8 cellular contexts compared by ENCODE assay signal in genomic region chr17:51165680-51166197, GRCh38. TPM values are rescaled to one million over a fixed set of nuclear protein-coding genes. Genes with fewer than 3 reads are reported as not detected.
DNase-seq lines count a peak whose midpoint lies in the region; ATAC-seq and TF ChIP-seq lines count a peak whose summit lies in the region.

No MANE protein-coding gene starts in this region.

- H3K9me3 ChIP-seq in ovary = no peaks in the 10 kb centered on the region

- H3K27ac ChIP-seq in ovary = peak overlapping the region in 1 of 2 donors; percentile 94

- peak in 3 of 4 experiments; percentile 9 to 39 (median 25) for DNase-seq in activated naive CD4-positive, alpha-beta T cell (lab: John Stamatoyannopoulos, UW)
- no peak for DNase-seq in activated naive CD4-positive, alpha-beta T cell treated with Interleukin-2 at 50 U/mL for 16 hours
- DNase-seq in activated B cell treated with CpG ODN at 0.5 μM for 24 hours = no peak
- no peak for DNase-seq in fibroblast of villous mesenchyme (ENCODE audit: low read depth)
- DNase-seq in ovary = peak in 1 of 5 donors; percentile 51
- DNase-seq in NCI-H2081 treated with DMSO at 0.1 percent for 48 hours (lab: John Stamatoyannopoulos, UW) = no peak
- DNase-seq in UCSD-AML1 (lab: John Stamatoyannopoulos, UW; ENCODE audit: unreplicated experiment) = no peak

- peak overlapping the region; percentile 90 for H3K27ac Mint-ChIP-seq in activated B cell treated with CpG ODN at 0.5 μM for 24 hours

- TF ChIP-seq POLR2A in ovary (IDR thresholded peaks at IDR 0.05) = no peak

- peak overlapping the region; percentile 87 for H3K4me3 ChIP-seq in fibroblast of villous mesenchyme (ENCODE audit: low read depth, low read length)
- H3K4me3 ChIP-seq in ovary = peak overlapping the region; percentile 73

- no peaks in the 10 kb centered on the region for H3K36me3 ChIP-seq in ovary

- CTCF ChIA-PET in activated B cell treated with CpG ODN at 0.5 μM for 24 hours (lab: Charles Lee) = interaction anchor here (1.3 to 2.2 kb wide), 2 partner anchors 13 to 166 kb away, joined by 5 to 11 read pairs; partner anchors contain the start of gene NME1

- H3K27me3 ChIP-seq in ovary = no peaks in the 10 kb centered on the region

- ATAC-seq in HG03196 (IDR thresholded peaks at IDR 0.05; ENCODE audit: unreplicated experiment) (peak; percentile 0), activated B cell treated with CpG ODN at 0.5 μM for 24 hours (ENCODE audit: low read depth) (peak; percentile 32)

- H3K4me1 ChIP-seq in ovary (ENCODE audit: insufficient read depth) = peaks cover 6% of the 10 kb centered on the region

- no peaks in the 10 kb centered on the region for H3K9me3 Mint-ChIP-seq in activated B cell treated with CpG ODN at 0.5 μM for 24 hours

- peak overlapping the region; percentile 86 for H3K4me3 Mint-ChIP-seq in activated B cell treated with CpG ODN at 0.5 μM for 24 hours

- peaks cover 63% of the 10 kb centered on the region for H3K36me3 Mint-ChIP-seq in activated B cell treated with CpG ODN at 0.5 μM for 24 hours (ENCODE audit: low read depth)

- WGBS in ovary, 3 donors = 7 to 9% (median 8%) methylated on average over 21 of the region's 21 CpGs

- TF ChIP-seq EP300 in ovary (IDR thresholded peaks at IDR 0.05) = no peak

- intact Hi-C loops in activated B cell treated with CpG ODN at 0.5 μM for 24 hours (cut with micrococcal nuclease) (loop anchor here (1.0 to 5.0 kb wide), 5 partner anchors 12 to 458 kb away; partner anchors contain the start of genes ANKRD40, NME1, SPAG9 and TOB1), ovary (cut with DNase I) (no loop called here)

- no peaks in the 10 kb centered on the region for H3K27me3 Mint-ChIP-seq in activated B cell treated with CpG ODN at 0.5 μM for 24 hours

- TF ChIP-seq CTCF in activated B cell treated with CpG ODN at 0.5 μM for 24 hours (IDR thresholded peaks at IDR 0.05) (no peak), fibroblast of villous mesenchyme (IDR thresholded peaks at IDR 0.05; ENCODE audit: insufficient read depth, low read depth, low read length) (no peak), ovary (IDR thresholded peaks at IDR 0.05) (no peak)

- peaks cover 24% of the 10 kb centered on the region for H3K4me1 Mint-ChIP-seq in activated B cell treated with CpG ODN at 0.5 μM for 24 hours

- POLR2A ChIA-PET in activated B cell treated with CpG ODN at 0.5 μM for 24 hours (lab: Charles Lee) = interaction anchor here (0.5 to 4.2 kb wide), 7 partner anchors 10 to 299 kb away, joined by 3 to 51 read pairs (median 3); partner anchors contain the start of genes NME1, SPAG9 and TOB1

RNA-seq across cellular contexts. Expression of gene NME2, which starts 0.5 kb away (rescaled TPM):
- total RNA-seq in activated B cell treated with CpG ODN at 0.5 μM for 24 hours (439 and 524 TPM in 2 replicates), fibroblast of villous mesenchyme (438 and 486 TPM in 2 replicates), ovary (100 to 1,000 TPM; 376 to 565 (median 502) TPM)
- 100 to 1,000 TPM; 433 to 717 TPM for polyA plus RNA-seq in ovary

RNA-seq across cellular contexts. Expression of gene NME1, which starts 12.4 kb away (rescaled TPM):
- 130 and 138 TPM in 2 replicates for total RNA-seq in activated B cell treated with CpG ODN at 0.5 μM for 24 hours
- total RNA-seq in fibroblast of villous mesenchyme = 82.1 and 105 TPM in 2 replicates
- 10 to 100 TPM; 17.0 to 83.8 (median 50.5) TPM for total RNA-seq in ovary
- 10 to 100 TPM; 27.2 to 58.5 TPM for polyA plus RNA-seq in ovary

RNA-seq across cellular contexts. Expression of gene SPAG9, which starts 45.1 kb away (rescaled TPM):
- 41.6 and 49.3 TPM in 2 replicates for total RNA-seq in activated B cell treated with CpG ODN at 0.5 μM for 24 hours
- 75.4 and 94.6 TPM in 2 replicates for total RNA-seq in fibroblast of villous mesenchyme
- total RNA-seq in ovary = 100 to 1,000 TPM in 2 of 7 donors, 10 to 100 TPM in 5; 63.4 to 103 (median 89.5) TPM
- 10 to 100 TPM; 28.8 to 69.6 TPM for polyA plus RNA-seq in ovary

Comparison
In these comparisons a context has a peak if more than half of its experiments do, and no peak if none do; other contexts are left out.
1. DNase-seq: peak in activated naive CD4-positive, alpha-beta T cell (3 of 4); none in activated naive CD4-positive, alpha-beta T cell treated with Interleukin-2 at 50 U/mL for 16 hours (single experiment), activated B cell treated with CpG ODN at 0.5 μM for 24 hours (single experiment), fibroblast of villous mesenchyme (single experiment), NCI-H2081 treated with DMSO at 0.1 percent for 48 hours (single experiment) and UCSD-AML1 (single experiment).